Comparison of ENCODE assay signal across 8 cellular contexts in genomic region chr19:2269244-2270156, GRCh38. TPM values are rescaled to one million over a fixed set of nuclear protein-coding genes. Genes with fewer than 3 reads are reported as not detected.
DNase-seq lines count a peak whose midpoint lies in the region; ATAC-seq and TF ChIP-seq lines count a peak whose summit lies in the region.

No MANE protein-coding gene starts in this region.

- H3K36me3 ChIP-seq in BLaER1 treated with 17β-estradiol and CSF1 and Interleukin-3, amounts not matched to agents 10 nM and 100 nM = peaks cover 31 to 39% (median 37%) of the 10 kb centered on the region in 11 experiments

- ATAC-seq in GM19324 (IDR thresholded peaks at IDR 0.05; ENCODE audit: low FRiP score, unreplicated experiment) = peak; percentile 70
- ATAC-seq in HG03521 (IDR thresholded peaks at IDR 0.05; ENCODE audit: unreplicated experiment) = peak; percentile 68

- peak in 1 of 3 donors; percentile 16 for TF ChIP-seq CTCF in lower leg skin (IDR thresholded peaks at IDR 0.05)

- H3K4me3 ChIP-seq in BLaER1 treated with 17β-estradiol and CSF1 and Interleukin-3, amounts not matched to agents 10 nM and 100 nM = peak overlapping the region; percentile 93 to 100 (median 100)
- H3K4me3 ChIP-seq in lower leg skin (ENCODE audit: low read depth, poor library complexity, severe bottlenecking) = peak overlapping the region; percentile 100

- peak overlapping the region; percentile 91 to 100 (median 99) for H3K27ac ChIP-seq in BLaER1 treated with 17β-estradiol and CSF1 and Interleukin-3, amounts not matched to agents 10 nM and 100 nM

- peak; percentile 71 for DNase-seq in NCI-H748 treated with DMSO at 0.1 percent for 48 hours (lab: John Stamatoyannopoulos, UW)
- peak; percentile 99 for DNase-seq in activated CD4-positive, alpha-beta T cell treated with anti-CD3 and anti-CD28 coated beads, Interleukin-2, amount 50 U/mL, for 48 hours
- peak; percentile 89 to 97 for DNase-seq in dermis microvascular lymphatic vessel endothelial cell (ENCODE audit: low read depth in 2 of 2)
- DNase-seq in lower leg skin (ENCODE audit: low spot score in 2 of 2) = peak; percentile 97 to 100
- DNase-seq in stimulated activated CD4-positive, alpha-beta T cell treated with anti-CD3 and anti-CD28 coated beads, Interleukin-4, amount 100 ng/mL, for 4 hours = peak; percentile 98 to 99

- no peaks in the 10 kb centered on the region for H3K27me3 ChIP-seq in BLaER1 treated with 17β-estradiol and CSF1 and Interleukin-3, amounts not matched to agents 10 nM and 100 nM

- peaks cover 63 to 74% (median 72%) of the 10 kb centered on the region in 10 experiments for H3K4me1 ChIP-seq in BLaER1 treated with 17β-estradiol and CSF1 and Interleukin-3, amounts not matched to agents 10 nM and 100 nM

- peaks cover 48 to 52% (median 50%) of the 10 kb centered on the region in 11 experiments for H4K20me1 ChIP-seq in BLaER1 treated with 17β-estradiol and CSF1 and Interleukin-3, amounts not matched to agents 10 nM and 100 nM

- peak overlapping the region; percentile 82 to 97 (median 93); a peak in 21 of 22 replicates for H3K4me2 ChIP-seq in BLaER1 treated with 17β-estradiol and CSF1 and Interleukin-3, amounts not matched to agents 10 nM and 100 nM

- 1% methylated on average over 64 to 66 of the region's 103 CpGs for WGBS in lower leg skin, 2 donors

- H3K9ac ChIP-seq in BLaER1 treated with 17β-estradiol and CSF1 and Interleukin-3, amounts not matched to agents 10 nM and 100 nM = peak overlapping the region; percentile 96 to 100 (median 99)

- no peaks in the 10 kb centered on the region; a peak in 1 of 22 replicates for H3K9me3 ChIP-seq in BLaER1 treated with 17β-estradiol and CSF1 and Interleukin-3, amounts not matched to agents 10 nM and 100 nM (replicated peaks in 1 of 11)

- TF ChIP-seq POLR2A in lower leg skin (IDR thresholded peaks at IDR 0.05) = peak in 1 of 2 donors; percentile 100

- intact Hi-C loops in lower leg skin (cut with DNase I; ENCODE audit: low total_unique reads) = loop anchor here (5.0 to 10.0 kb wide), 3 partner anchors 32 to 125 kb away; partner anchors contain the start of genes AP3D1, PLEKHJ1 and SF3A2

RNA-seq across cellular contexts. Expression of gene PEAK3, which starts 12.5 kb away (rescaled TPM):
- total RNA-seq in dermis microvascular lymphatic vessel endothelial cell (0.13 and 0.51 TPM in 2 replicates), lower leg skin (under 1 TPM; 0.30 to 0.97 (median 0.76) TPM)

RNA-seq across cellular contexts. Expression of gene JSRP1, which starts 13.3 kb away (rescaled TPM):
- total RNA-seq in dermis microvascular lymphatic vessel endothelial cell (not detected in 2 replicates), lower leg skin (not detected)

RNA-seq across cellular contexts. Expression of gene AMH, which starts 20.4 kb away (rescaled TPM):
- total RNA-seq in dermis microvascular lymphatic vessel endothelial cell (0.64 and 1.8 TPM in 2 replicates), lower leg skin (1 to 10 TPM in 3 of 4 donors, under 1 TPM in 1; 0.13 to 1.3 (median 1.2) TPM)

RNA-seq across cellular contexts. Expression of gene SF3A2, which starts 32.9 kb away (rescaled TPM):
- total RNA-seq in dermis microvascular lymphatic vessel endothelial cell (44.7 and 57.9 TPM in 2 replicates), lower leg skin (10 to 100 TPM; 35.6 to 85.6 (median 47.8) TPM)

RNA-seq across cellular contexts. Expression of gene PLEKHJ1, which starts 33.4 kb away (rescaled TPM):
- total RNA-seq in dermis microvascular lymphatic vessel endothelial cell (61.6 and 72.7 TPM in 2 replicates), lower leg skin (10 to 100 TPM; 52.2 to 80.5 (median 70.0) TPM)

Comparison
In these comparisons a context has a peak if more than half of its experiments do, and no peak if none do; other contexts are left out.
1. Peak in every context shown above with its lines: DNase-seq, ATAC-seq, H3K4me3 ChIP-seq and H3K27ac ChIP-seq.